ENCODE assay signal across 9 cellular contexts in the genomic region with DNA sequence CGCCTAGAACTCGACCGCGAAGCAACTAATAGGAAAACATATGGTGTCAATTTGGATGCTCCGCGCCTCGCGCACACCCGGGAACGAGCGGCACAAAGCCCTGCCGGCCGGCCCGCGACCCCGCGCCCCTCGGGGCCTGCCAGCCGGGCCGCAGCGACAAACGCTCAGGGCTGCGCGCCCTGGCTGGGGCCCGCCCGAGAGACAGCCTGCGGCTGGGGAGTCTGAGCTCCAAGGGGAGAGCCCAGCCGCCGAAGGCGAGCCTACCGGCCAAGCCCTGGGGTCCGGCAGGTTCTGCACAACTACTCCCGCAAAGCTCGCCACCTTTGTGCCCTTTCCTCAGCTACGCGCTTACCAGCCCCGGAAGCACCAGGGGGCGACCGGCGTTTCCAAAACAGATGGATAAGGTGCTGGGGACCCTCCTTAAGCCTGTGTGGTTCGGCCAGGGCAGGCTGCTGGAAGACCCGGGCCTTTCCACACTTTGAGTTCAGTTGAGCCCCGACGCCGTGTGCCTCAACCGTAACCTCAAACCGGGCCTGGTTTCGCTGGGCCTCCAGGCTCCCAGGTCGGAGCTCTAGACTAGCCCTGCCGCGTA. TPM values are rescaled to one million over a fixed set of nuclear protein-coding genes. Genes with fewer than 3 reads are reported as not detected.
DNase-seq lines count a peak whose midpoint lies in the region; ATAC-seq, FAIRE-seq and TF ChIP-seq lines count a peak whose summit lies in the region.
"Had no signal": no experiment of that assay in that cellular context is flagged by ENCODE, and none has a peak within 500 bp of the region (broad histone marks: within the 10 kb centered on the region; RNA-seq: fewer than 3 reads in every experiment).

No MANE protein-coding gene starts in this region.

- ATAC-seq in SK-N-SH treated with all-trans-retinoic acid at 6 μM for 48 hours, result peak; percentile 14
- ATAC-seq in GM18517 (IDR thresholded peaks at IDR 0.05; ENCODE audit: unreplicated experiment), result no peak
- no peak for ATAC-seq in HG02870 (IDR thresholded peaks at IDR 0.05; ENCODE audit: unreplicated experiment)
- ATAC-seq in omental fat pad (ENCODE audit: low FRiP score), result no peak

- H3K4me3 Mint-ChIP-seq in osteocyte (ENCODE audit: unreplicated experiment), result peak overlapping the region; percentile 33

- DNase-seq in GM12892 (ENCODE audit: insufficient read length) (no peak), osteocyte (ENCODE audit: extremely low spot score, unreplicated experiment) (no peak), AML-193 (lab: John Stamatoyannopoulos, UW) (no peak), omental fat pad (ENCODE audit: low spot score) (no peak)
- DNase-seq: NCI-H226 had no signal

- peak; percentile 46 for FAIRE-seq in GM12892 (lab: Jason Lieb, UNC)

- H3K27me3 Mint-ChIP-seq in osteocyte (ENCODE audit: unreplicated experiment), result peaks cover 91% of the 10 kb centered on the region

- H3K36me3 ChIP-seq in endocrine pancreas (ENCODE audit: control insufficient read depth, insufficient read depth, low read length), result peaks cover 31% of the 10 kb centered on the region

- no peak for TF ChIP-seq POLR2A in GM12892 (IDR thresholded peaks at IDR 0.05; ENCODE audit: low read depth, low read length)

- peak overlapping the region; percentile 65 for H3K4me3 ChIP-seq in endocrine pancreas (ENCODE audit: control insufficient read depth, insufficient read depth, low read length)

- H3K27me3 ChIP-seq in endocrine pancreas (ENCODE audit: control insufficient read depth, insufficient read depth, low read length), result no peaks in the 10 kb centered on the region

- TF ChIP-seq CTCF in osteocyte (IDR thresholded peaks at IDR 0.05) (no peak), omental fat pad (IDR thresholded peaks at IDR 0.05) (no peak)

- no peaks in the 10 kb centered on the region for H3K36me3 Mint-ChIP-seq in osteocyte (ENCODE audit: unreplicated experiment)

- H3K9me3 Mint-ChIP-seq in osteocyte (ENCODE audit: unreplicated experiment), result no peaks in the 10 kb centered on the region

- H3K9me3 ChIP-seq in endocrine pancreas (ENCODE audit: control insufficient read depth, low read length), result no peaks in the 10 kb centered on the region

- no peak overlapping the region for H3K27ac Mint-ChIP-seq in osteocyte (ENCODE audit: unreplicated experiment)

- H3K4me1 Mint-ChIP-seq in osteocyte (ENCODE audit: unreplicated experiment), result peaks cover 24% of the 10 kb centered on the region

- peak overlapping the region; percentile 92 for H3K9ac ChIP-seq in endocrine pancreas (ENCODE audit: control insufficient read depth, insufficient read depth, low read length)

- H3K4me1 ChIP-seq in endocrine pancreas (ENCODE audit: control insufficient read depth, insufficient read depth, low read length), result peaks cover 8% of the 10 kb centered on the region

TF ChIP-seq in SK-N-SH treated with all-trans-retinoic acid at 6 μM for 48 hours, 23 proteins besides CTCF, POLR2A, EP300 and RAD21 (continues in another document):
- no peak for TF ChIP-seq ESRRG (CRISPR knock-in tag; IDR thresholded peaks at IDR 0.05)
- no peak for TF ChIP-seq ZNF8 (CRISPR knock-in tag; IDR thresholded peaks at IDR 0.05)
- TF ChIP-seq, protein P1, sequence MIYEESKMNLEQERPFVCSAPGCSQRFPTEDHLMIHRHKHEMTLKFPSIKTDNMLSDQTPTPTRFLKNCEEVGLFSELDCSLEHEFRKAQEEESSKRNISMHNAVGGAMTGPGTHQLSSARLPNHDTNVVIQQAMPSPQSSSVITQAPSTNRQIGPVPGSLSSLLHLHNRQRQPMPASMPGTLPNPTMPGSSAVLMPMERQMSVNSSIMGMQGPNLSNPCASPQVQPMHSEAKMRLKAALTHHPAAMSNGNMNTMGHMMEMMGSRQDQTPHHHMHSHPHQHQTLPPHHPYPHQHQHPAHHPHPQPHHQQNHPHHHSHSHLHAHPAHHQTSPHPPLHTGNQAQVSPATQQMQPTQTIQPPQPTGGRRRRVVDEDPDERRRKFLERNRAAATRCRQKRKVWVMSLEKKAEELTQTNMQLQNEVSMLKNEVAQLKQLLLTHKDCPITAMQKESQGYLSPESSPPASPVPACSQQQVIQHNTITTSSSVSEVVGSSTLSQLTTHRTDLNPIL (CRISPR knock-in tag; IDR thresholded peaks at IDR 0.05; ENCODE audit: low read depth), result no peak
- no peak for TF ChIP-seq ISL1 (CRISPR knock-in tag; IDR thresholded peaks at IDR 0.05)
- TF ChIP-seq ZC3H10 (CRISPR knock-in tag; IDR thresholded peaks at IDR 0.05), result no peak
- TF ChIP-seq ZNF70 (CRISPR knock-in tag; IDR thresholded peaks at IDR 0.05), result no peak
- no peak for TF ChIP-seq PPARA (CRISPR knock-in tag; IDR thresholded peaks at IDR 0.05; ENCODE audit: borderline replicate concordance)
- TF ChIP-seq, protein P2, sequence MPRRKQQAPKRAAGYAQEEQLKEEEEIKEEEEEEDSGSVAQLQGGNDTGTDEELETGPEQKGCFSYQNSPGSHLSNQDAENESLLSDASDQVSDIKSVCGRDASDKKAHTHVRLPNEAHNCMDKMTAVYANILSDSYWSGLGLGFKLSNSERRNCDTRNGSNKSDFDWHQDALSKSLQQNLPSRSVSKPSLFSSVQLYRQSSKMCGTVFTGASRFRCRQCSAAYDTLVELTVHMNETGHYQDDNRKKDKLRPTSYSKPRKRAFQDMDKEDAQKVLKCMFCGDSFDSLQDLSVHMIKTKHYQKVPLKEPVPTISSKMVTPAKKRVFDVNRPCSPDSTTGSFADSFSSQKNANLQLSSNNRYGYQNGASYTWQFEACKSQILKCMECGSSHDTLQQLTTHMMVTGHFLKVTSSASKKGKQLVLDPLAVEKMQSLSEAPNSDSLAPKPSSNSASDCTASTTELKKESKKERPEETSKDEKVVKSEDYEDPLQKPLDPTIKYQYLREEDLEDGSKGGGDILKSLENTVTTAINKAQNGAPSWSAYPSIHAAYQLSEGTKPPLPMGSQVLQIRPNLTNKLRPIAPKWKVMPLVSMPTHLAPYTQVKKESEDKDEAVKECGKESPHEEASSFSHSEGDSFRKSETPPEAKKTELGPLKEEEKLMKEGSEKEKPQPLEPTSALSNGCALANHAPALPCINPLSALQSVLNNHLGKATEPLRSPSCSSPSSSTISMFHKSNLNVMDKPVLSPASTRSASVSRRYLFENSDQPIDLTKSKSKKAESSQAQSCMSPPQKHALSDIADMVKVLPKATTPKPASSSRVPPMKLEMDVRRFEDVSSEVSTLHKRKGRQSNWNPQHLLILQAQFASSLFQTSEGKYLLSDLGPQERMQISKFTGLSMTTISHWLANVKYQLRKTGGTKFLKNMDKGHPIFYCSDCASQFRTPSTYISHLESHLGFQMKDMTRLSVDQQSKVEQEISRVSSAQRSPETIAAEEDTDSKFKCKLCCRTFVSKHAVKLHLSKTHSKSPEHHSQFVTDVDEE (CRISPR knock-in tag; IDR thresholded peaks at IDR 0.05), result no peak
- TF ChIP-seq ZFP3 (CRISPR knock-in tag; IDR thresholded peaks at IDR 0.05), result no peak
- no peak for TF ChIP-seq ARNTL (CRISPR knock-in tag; IDR thresholded peaks at IDR 0.05; ENCODE audit: borderline replicate concordance, low read depth)
- TF ChIP-seq ZNF565 (CRISPR knock-in tag; conservative IDR thresholded peaks at IDR 0.05; ENCODE audit: low read depth), result no peak
- no peak for TF ChIP-seq ZFP30 (CRISPR knock-in tag; IDR thresholded peaks at IDR 0.05)
- TF ChIP-seq TCF4 (CRISPR knock-in tag; IDR thresholded peaks at IDR 0.05; ENCODE audit: borderline replicate concordance), result no peak
- TF ChIP-seq TOX (CRISPR knock-in tag; IDR thresholded peaks at IDR 0.05; ENCODE audit: borderline replicate concordance), result no peak
- TF ChIP-seq OSR1 (CRISPR knock-in tag; IDR thresholded peaks at IDR 0.05), result no peak
- no peak for TF ChIP-seq BACH2 (CRISPR knock-in tag; IDR thresholded peaks at IDR 0.05; ENCODE audit: borderline replicate concordance)
- TF ChIP-seq, protein P3, sequence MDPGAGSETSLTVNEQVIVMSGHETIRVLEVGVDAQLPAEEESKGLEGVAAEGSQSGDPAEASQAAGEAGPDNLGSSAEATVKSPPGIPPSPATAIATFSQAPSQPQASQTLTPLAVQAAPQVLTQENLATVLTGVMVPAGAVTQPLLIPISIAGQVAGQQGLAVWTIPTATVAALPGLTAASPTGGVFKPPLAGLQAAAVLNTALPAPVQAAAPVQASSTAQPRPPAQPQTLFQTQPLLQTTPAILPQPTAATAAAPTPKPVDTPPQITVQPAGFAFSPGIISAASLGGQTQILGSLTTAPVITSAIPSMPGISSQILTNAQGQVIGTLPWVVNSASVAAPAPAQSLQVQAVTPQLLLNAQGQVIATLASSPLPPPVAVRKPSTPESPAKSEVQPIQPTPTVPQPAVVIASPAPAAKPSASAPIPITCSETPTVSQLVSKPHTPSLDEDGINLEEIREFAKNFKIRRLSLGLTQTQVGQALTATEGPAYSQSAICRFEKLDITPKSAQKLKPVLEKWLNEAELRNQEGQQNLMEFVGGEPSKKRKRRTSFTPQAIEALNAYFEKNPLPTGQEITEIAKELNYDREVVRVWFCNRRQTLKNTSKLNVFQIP (CRISPR knock-in tag; IDR thresholded peaks at IDR 0.05; ENCODE audit: borderline replicate concordance, low read depth), result no peak
- TF ChIP-seq, protein P4, sequence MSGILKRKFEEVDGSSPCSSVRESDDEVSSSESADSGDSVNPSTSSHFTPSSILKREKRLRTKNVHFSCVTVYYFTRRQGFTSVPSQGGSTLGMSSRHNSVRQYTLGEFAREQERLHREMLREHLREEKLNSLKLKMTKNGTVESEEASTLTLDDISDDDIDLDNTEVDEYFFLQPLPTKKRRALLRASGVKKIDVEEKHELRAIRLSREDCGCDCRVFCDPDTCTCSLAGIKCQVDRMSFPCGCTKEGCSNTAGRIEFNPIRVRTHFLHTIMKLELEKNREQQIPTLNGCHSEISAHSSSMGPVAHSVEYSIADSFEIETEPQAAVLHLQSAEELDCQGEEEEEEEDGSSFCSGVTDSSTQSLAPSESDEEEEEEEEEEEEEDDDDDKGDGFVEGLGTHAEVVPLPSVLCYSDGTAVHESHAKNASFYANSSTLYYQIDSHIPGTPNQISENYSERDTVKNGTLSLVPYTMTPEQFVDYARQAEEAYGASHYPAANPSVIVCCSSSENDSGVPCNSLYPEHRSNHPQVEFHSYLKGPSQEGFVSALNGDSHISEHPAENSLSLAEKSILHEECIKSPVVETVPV (CRISPR knock-in tag; IDR thresholded peaks at IDR 0.05), result no peak
- no peak for TF ChIP-seq SNAI2 (CRISPR knock-in tag; IDR thresholded peaks at IDR 0.05)

RNA-seq across cellular contexts. Expression of a gene that starts 6.0 kb away (rescaled TPM):
- not detected for polyA plus RNA-seq in GM12892 (2012; ENCODE audit: missing spikeins)
- total RNA-seq in osteocyte (not detected in 2 replicates), omental fat pad (under 1 TPM in 1 of 4 donors, not detected in 3; 0.46 TPM)
